In genomic region chr19:18418725-18419194, GRCh38 we compare ENCODE assay signal across 8 cellular contexts. TPM values are rescaled to one million over a fixed set of nuclear protein-coding genes. Genes with fewer than 3 reads are reported as not detected.
DNase-seq lines count a peak whose midpoint lies in the region; ATAC-seq and TF ChIP-seq lines count a peak whose summit lies in the region.

No MANE protein-coding gene starts in this region.

- H3K4me3 Mint-ChIP-seq in activated CD4-positive, alpha-beta T cell treated with anti-CD3 and anti-CD28 coated beads, Interleukin-2, amount 10 ng/mL, durations not matched to agents 24 days and 14 days = peak overlapping the region; percentile 99
- peak overlapping the region; percentile 65 for H3K4me3 Mint-ChIP-seq in mesothelial cell of epicardium

- H4K20me1 ChIP-seq in OCI-LY7 (ENCODE audit: insufficient read depth, low read length) = no peaks in the 10 kb centered on the region

- peak overlapping the region; percentile 76 for H3K4me3 ChIP-seq in OCI-LY7 (ENCODE audit: low read depth, low read length, poor library complexity, severe bottlenecking)
- peak overlapping the region; percentile 25 to 86 (median 68) for H3K4me3 ChIP-seq in dorsolateral prefrontal cortex
- peak overlapping the region in 3 of 4 donors; percentile 80 to 94 (median 82) for H3K4me3 ChIP-seq in upper lobe of left lung

- TF ChIP-seq EP300 in upper lobe of left lung (IDR thresholded peaks at IDR 0.05) = no peak

- H3K4me1 ChIP-seq in OCI-LY7 (ENCODE audit: insufficient read depth, low read length, poor library complexity, severe bottlenecking) (peaks cover 82% of the 10 kb centered on the region), upper lobe of left lung (peaks cover 65 to 87% (median 66%) of the 10 kb centered on the region in 4 donors)

- TF ChIP-seq CTCF in OCI-LY7 (conservative IDR thresholded peaks at IDR 0.05; ENCODE audit: low read length) (no peak; the same call in 1 of the 2 replicates), dorsolateral prefrontal cortex (IDR thresholded peaks at IDR 0.05 in 54 of 56, conservative IDR thresholded peaks at IDR 0.05 in 2 of 56; ENCODE audit: low read depth in 1 of 56, partially characterized antibody in 56 of 56) (no peak), mesothelial cell of epicardium (IDR thresholded peaks at IDR 0.05; ENCODE audit: unreplicated experiment) (no peak), upper lobe of left lung (IDR thresholded peaks at IDR 0.05) (no peak)

- H3K79me2 ChIP-seq in OCI-LY7 (ENCODE audit: insufficient read depth, low read depth, low read length) = peaks cover 19% of the 10 kb centered on the region; the same call in 1 of the 2 replicates

- peak overlapping the region; percentile 89 for H3K27ac Mint-ChIP-seq in activated CD4-positive, alpha-beta T cell treated with anti-CD3 and anti-CD28 coated beads, Interleukin-2, amount 10 ng/mL, durations not matched to agents 24 days and 14 days
- peak overlapping the region; percentile 92 for H3K27ac Mint-ChIP-seq in mesothelial cell of epicardium

- H3K4me1 Mint-ChIP-seq in activated CD4-positive, alpha-beta T cell treated with anti-CD3 and anti-CD28 coated beads, Interleukin-2, amount 10 ng/mL, durations not matched to agents 24 days and 14 days = peaks cover 71% of the 10 kb centered on the region
- H3K4me1 Mint-ChIP-seq in mesothelial cell of epicardium = peaks cover 67% of the 10 kb centered on the region

- no peaks in the 10 kb centered on the region for H3K27me3 Mint-ChIP-seq in activated CD4-positive, alpha-beta T cell treated with anti-CD3 and anti-CD28 coated beads, Interleukin-2, amount 10 ng/mL, durations not matched to agents 24 days and 14 days
- H3K27me3 Mint-ChIP-seq in mesothelial cell of epicardium (ENCODE audit: low read depth) = no peaks in the 10 kb centered on the region

- peak; percentile 2 to 12 for ATAC-seq in upper lobe of left lung (ENCODE audit: low FRiP score in 2 of 2)
- no peak for ATAC-seq in HG03280 (IDR thresholded peaks at IDR 0.05; ENCODE audit: unreplicated experiment)

- H3K27ac ChIP-seq in OCI-LY7 (ENCODE audit: low read depth, low read length, poor library complexity, severe bottlenecking) (no peak overlapping the region), dorsolateral prefrontal cortex (peak overlapping the region in 58 of 59 donors; percentile 22 to 97 (median 92)), upper lobe of left lung (peak overlapping the region; percentile 87 to 94 (median 91))

- no peak for DNase-seq in activated CD4-positive, alpha-beta T cell treated with anti-CD3 and anti-CD28 coated beads, Interleukin-2, amount 10 ng/mL, durations not matched to agents 24 days and 14 days
- DNase-seq in activated CD4-positive, alpha-beta T cell treated with anti-CD3 and anti-CD28 coated beads, Interleukin-2, amount 50 U/mL, for 4 hours = no peak
- no peak for DNase-seq in OCI-LY7 (ENCODE audit: low spot score)
- peak in 5 of 10 donors; percentile 49 to 66 (median 54) for DNase-seq in dorsolateral prefrontal cortex
- no peak for DNase-seq in mesothelial cell of epicardium (ENCODE audit: low spot score in 2 of 2, unreplicated experiment in 2 of 2)
- peak in 1 of 2 donors; percentile 88 for DNase-seq in upper lobe of left lung
- no peak for DNase-seq in OCI-M1 (lab: John Stamatoyannopoulos, UW)

- TF ChIP-seq POLR2A in upper lobe of left lung (IDR thresholded peaks at IDR 0.05) = no peak

- peak overlapping the region; percentile 71 for H3K4me2 ChIP-seq in OCI-LY7 (ENCODE audit: low read length)

- H3K9me2 ChIP-seq in OCI-LY7 (ENCODE audit: insufficient read depth, low read length) = no peaks in the 10 kb centered on the region

- no peaks in the 10 kb centered on the region for H3K36me3 ChIP-seq in OCI-LY7 (ENCODE audit: insufficient read depth, low read length)
- no peaks in the 10 kb centered on the region for H3K36me3 ChIP-seq in upper lobe of left lung

- no peaks in the 10 kb centered on the region for H3K9me3 Mint-ChIP-seq in activated CD4-positive, alpha-beta T cell treated with anti-CD3 and anti-CD28 coated beads, Interleukin-2, amount 10 ng/mL, durations not matched to agents 24 days and 14 days
- no peaks in the 10 kb centered on the region for H3K9me3 Mint-ChIP-seq in mesothelial cell of epicardium

- peaks cover 9% of the 10 kb centered on the region for H3K36me3 Mint-ChIP-seq in activated CD4-positive, alpha-beta T cell treated with anti-CD3 and anti-CD28 coated beads, Interleukin-2, amount 10 ng/mL, durations not matched to agents 24 days and 14 days (ENCODE audit: low read depth)
- H3K36me3 Mint-ChIP-seq in mesothelial cell of epicardium = no peaks in the 10 kb centered on the region

- no TSS peak for BruUV-seq in OCI-LY7 (replicated peaks; lab: Mats Ljungman, UMichigan)

- peak overlapping the region; percentile 16; the same call in 1 of the 2 replicates for H2AFZ ChIP-seq in OCI-LY7 (ENCODE audit: low read length)

- H3K9me3 ChIP-seq in OCI-LY7 (ENCODE audit: low read length) (no peaks in the 10 kb centered on the region), upper lobe of left lung (no peaks in the 10 kb centered on the region)

- H3K27me3 ChIP-seq in dorsolateral prefrontal cortex = peaks cover 0 to 17% (median 0%) of the 10 kb centered on the region in 45 donors
- H3K27me3 ChIP-seq in upper lobe of left lung = no peaks in the 10 kb centered on the region

- CTCF ChIA-PET in OCI-LY7 (lab: Charles Lee; ENCODE audit: unreplicated experiment) = interaction anchor here (0.6 kb wide), 1 partner anchor 97 kb away, joined by 4 read pairs; no protein-coding TSS in a partner anchor

- intact Hi-C loops in activated CD4-positive, alpha-beta T cell treated with anti-CD3 and anti-CD28 coated beads, Interleukin-2, amount 10 ng/mL, durations not matched to agents 24 days and 14 days (cut with micrococcal nuclease) = loop anchor here (5.0 kb wide), 2 partner anchors 126 to 216 kb away; partner anchors contain the start of gene RAB3A
- intact Hi-C loops in OCI-LY7 (cut with micrococcal nuclease; ENCODE audit: unreplicated experiment) (no loop called here), dorsolateral prefrontal cortex (cut with DNase I) (loop anchor here in 1 of 2 donors (2.0 kb wide), 1 partner anchor 138 kb away; the partner anchor contains the start of gene JUND)

- WGBS in upper lobe of left lung, 2 donors = 8% methylated on average over 23 of the region's 30 CpGs; no CpG with 5 or more reads in 1 of the 2 donors

- POLR2A ChIA-PET in OCI-LY7 (lab: Charles Lee) = interaction anchor here (0.5 to 1.7 kb wide), 4 partner anchors 25 to 96 kb away, joined by 3 to 4 read pairs (median 3); partner anchors contain the start of gene LSM4

RNA-seq across cellular contexts. Expression of gene SSBP4, which starts 0.4 kb away (rescaled TPM):
- 154 TPM in 2 replicates for total RNA-seq in activated CD4-positive, alpha-beta T cell treated with anti-CD3 and anti-CD28 coated beads, Interleukin-2, amount 10 ng/mL, durations not matched to agents 24 days and 14 days
- 54.8 and 92.9 TPM in 2 replicates for total RNA-seq in OCI-LY7 (2014; rRNA removed; shearing (Covaris generic))
- 97.5 and 117 TPM in 2 replicates for total RNA-seq in OCI-LY7 (2022)
- total RNA-seq in dorsolateral prefrontal cortex = 100 to 1,000 TPM in 39 of 120 experiments, 10 to 100 TPM in 81; 42.5 to 168 (median 93.8) TPM
- total RNA-seq in mesothelial cell of epicardium = 120 to 123 TPM (median 121 TPM) in 3 replicates
- total RNA-seq in upper lobe of left lung = 100 to 1,000 TPM in 1 of 6 donors, 10 to 100 TPM in 5; 52.0 to 157 (median 84.1) TPM

RNA-seq across cellular contexts. Expression of gene ISYNA1, which starts 19.2 kb away (rescaled TPM):
- total RNA-seq in activated CD4-positive, alpha-beta T cell treated with anti-CD3 and anti-CD28 coated beads, Interleukin-2, amount 10 ng/mL, durations not matched to agents 24 days and 14 days = 9.9 and 10.9 TPM in 2 replicates
- total RNA-seq in OCI-LY7 (2014; rRNA removed; shearing (Covaris generic)) = 0.72 and 1.8 TPM in 2 replicates
- total RNA-seq in OCI-LY7 (2022) (8.9 and 10.9 TPM in 2 replicates), dorsolateral prefrontal cortex (100 to 1,000 TPM in 1 of 120 experiments, 10 to 100 TPM in 118, 1 to 10 TPM in 1; 7.4 to 118 (median 26.3) TPM), mesothelial cell of epicardium (795 to 833 TPM (median 826 TPM) in 3 replicates), upper lobe of left lung (10 to 100 TPM; 14.5 to 55.5 (median 20.0) TPM)

RNA-seq across cellular contexts. Expression of gene LRRC25, which starts 21.3 kb away (rescaled TPM):
- total RNA-seq in activated CD4-positive, alpha-beta T cell treated with anti-CD3 and anti-CD28 coated beads, Interleukin-2, amount 10 ng/mL, durations not matched to agents 24 days and 14 days = not detected in 2 replicates
- total RNA-seq in OCI-LY7 (2014; rRNA removed; shearing (Covaris generic)) = 0.49 and 0.98 TPM in 2 replicates
- total RNA-seq in OCI-LY7 (2022) = 3.2 and 4.1 TPM in 2 replicates
- total RNA-seq in dorsolateral prefrontal cortex = 10 to 100 TPM in 1 of 120 experiments, 1 to 10 TPM in 99, under 1 TPM in 19, not detected in 1; 0.44 to 11.8 (median 1.8) TPM
- total RNA-seq in mesothelial cell of epicardium = 0.18 to 0.29 TPM in 2 of 3 replicates, not detected in the other
- total RNA-seq in upper lobe of left lung = 10 to 100 TPM in 4 of 6 donors, 1 to 10 TPM in 2; 4.0 to 49.4 (median 24.0) TPM

RNA-seq across cellular contexts. Expression of gene GDF15, which starts 32.8 kb away (rescaled TPM):
- 0.26 TPM in 1 of 2 replicates, not detected in the other for total RNA-seq in activated CD4-positive, alpha-beta T cell treated with anti-CD3 and anti-CD28 coated beads, Interleukin-2, amount 10 ng/mL, durations not matched to agents 24 days and 14 days
- 0.80 TPM in 1 of 2 replicates, not detected in the other for total RNA-seq in OCI-LY7 (2014; rRNA removed; shearing (Covaris generic))
- total RNA-seq in OCI-LY7 (2022) (not detected in 2 replicates), dorsolateral prefrontal cortex (1 to 10 TPM in 56 of 120 experiments, under 1 TPM in 35, not detected in 29; 0.43 to 7.1 (median 1.2) TPM), mesothelial cell of epicardium (3.2 to 4.7 TPM (median 3.9 TPM) in 3 replicates), upper lobe of left lung (100 to 1,000 TPM in 2 of 6 donors, 10 to 100 TPM in 4; 42.5 to 126 (median 68.7) TPM)
